ENCODE assay signal across 1 cellular context in genomic region chr17:74271281-74271680, GRCh38.
TF ChIP-seq lines count a peak whose summit lies in the region.

No MANE protein-coding gene starts in this region.

TF ChIP-seq in WTC11, 78 proteins besides CTCF, POLR2A, EP300 and RAD21:
- TF ChIP-seq PREB (CRISPR knock-in tag; IDR thresholded peaks at IDR 0.05; ENCODE audit: borderline replicate concordance) (no peak), NFE2L1 (CRISPR knock-in tag; IDR thresholded peaks at IDR 0.05) (no peak), CBFB (CRISPR knock-in tag; IDR thresholded peaks at IDR 0.05; ENCODE audit: low read depth) (no peak), JUN (CRISPR knock-in tag; IDR thresholded peaks at IDR 0.05) (no peak), SMAD3 (CRISPR knock-in tag; IDR thresholded peaks at IDR 0.05; ENCODE audit: borderline replicate concordance) (no peak), GRHL2 (CRISPR knock-in tag; IDR thresholded peaks at IDR 0.05; ENCODE audit: insufficient replicate concordance, severe bottlenecking) (no peak)
